In the genomic region with DNA sequence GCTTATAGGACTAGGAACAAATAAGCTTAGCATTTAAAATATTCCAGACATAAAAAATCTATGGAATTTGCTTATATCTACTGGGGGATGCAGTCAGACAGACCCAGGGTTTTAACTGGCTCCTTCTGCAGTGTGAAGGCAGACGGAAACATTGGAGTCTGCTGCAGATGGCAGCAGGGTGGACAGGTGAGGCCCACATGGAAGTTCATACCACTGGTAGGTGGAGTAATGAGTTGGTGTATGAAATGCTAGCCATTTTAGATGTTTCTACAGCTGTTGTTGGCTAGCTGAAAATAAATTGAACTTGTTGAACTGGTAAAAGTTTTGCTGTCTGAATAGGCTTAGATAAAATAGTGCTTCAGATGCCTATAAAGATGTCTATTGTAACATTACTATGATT, we compare ENCODE assay signal across 17 cellular contexts.
"Had no signal": no experiment of that assay in that cellular context is flagged by ENCODE, and none has a peak within 500 bp of the region (broad histone marks: within the 10 kb centered on the region; RNA-seq: fewer than 3 reads in every experiment).

No MANE protein-coding gene starts in this region.

- H3K4me3 ChIP-seq: coronary artery, testis had no signal

- H3K27me3 ChIP-seq: testis had no signal

- FAIRE-seq: TTC549 had no signal

- ATAC-seq: natural killer cell treated with Interleukin-12 subunit alpha and Interleukin-12 subunit beta and Interleukin-15 and Interleukin-18, amount 100 ng/mL, for 72 hours had no signal

- H3K4me3 Mint-ChIP-seq: activated naive CD8-positive, alpha-beta T cell; activated T-helper 1 cell treated with anti-CD3 and anti-CD28 coated beads, Interleukin-12 subunit alpha, Interleukin-12 subunit beta, Interleukin-2, Interleukin-4 antibody, amounts not matched to agents 30 ng/mL and 10 ng/mL and 1 ng/mL, durations not matched to agents 14 hours and 24 hours and 36 hours; immature natural killer cell; memory B cell; natural killer cell treated with Interleukin-12 subunit alpha and Interleukin-12 subunit beta and Interleukin-15 and Interleukin-18, amount 100 ng/mL, for 72 hours; stimulated activated naive CD8-positive, alpha-beta T cell treated with anti-CD3 and anti-CD28 coated beads, Interleukin-15, Interleukin-2, amounts not matched to agents 100 ng/mL and 50 ng/mL, for 24 hours; T-helper 2 cell treated with Interferon-gamma antibody and Interleukin-4, amounts not matched to agents 5 μg/mL and 100 μg/mL, for 36 hours had no signal

- H3K9me3 Mint-ChIP-seq: activated T-helper 1 cell treated with anti-CD3 and anti-CD28 coated beads, Interleukin-12 subunit alpha, Interleukin-12 subunit beta, Interleukin-2, Interleukin-4 antibody, amounts not matched to agents 30 ng/mL and 10 ng/mL and 1 ng/mL, durations not matched to agents 14 hours and 24 hours and 36 hours; memory B cell; natural killer cell treated with Interleukin-12 subunit alpha and Interleukin-12 subunit beta and Interleukin-15 and Interleukin-18, amount 100 ng/mL, for 72 hours; stimulated activated naive CD8-positive, alpha-beta T cell treated with anti-CD3 and anti-CD28 coated beads, Interleukin-15, Interleukin-2, amounts not matched to agents 100 ng/mL and 50 ng/mL, for 24 hours; T-helper 2 cell treated with Interferon-gamma antibody and Interleukin-4, amounts not matched to agents 5 μg/mL and 100 μg/mL, for 36 hours had no signal

- H3K9me3 ChIP-seq: SK-N-SH, testis had no signal

- H3K27me3 Mint-ChIP-seq: activated naive CD8-positive, alpha-beta T cell; memory B cell; stimulated activated naive CD8-positive, alpha-beta T cell treated with anti-CD3 and anti-CD28 coated beads, Interleukin-15, Interleukin-2, amounts not matched to agents 100 ng/mL and 50 ng/mL, for 24 hours had no signal

- H3K4me2 ChIP-seq: SK-N-SH had no signal

- DNase-seq: activated CD4-positive, alpha-beta T cell treated with anti-CD3 and anti-CD28 coated beads, Interleukin-2, amount 50 U/mL, for 4 hours; activated gamma-delta T cell treated with Interleukin-2 at 50 U/mL for 16 hours; central memory CD4-positive, alpha-beta T cell; foreskin melanocyte; head of caudate nucleus; immature natural killer cell; kidney glomerular epithelial cell; SK-N-SH; testis had no signal

- H3K36me3 Mint-ChIP-seq: immature natural killer cell; memory B cell; natural killer cell treated with Interleukin-12 subunit alpha and Interleukin-12 subunit beta and Interleukin-15 and Interleukin-18, amount 100 ng/mL, for 72 hours had no signal

- H3K27ac Mint-ChIP-seq: activated naive CD8-positive, alpha-beta T cell; activated T-helper 1 cell treated with anti-CD3 and anti-CD28 coated beads, Interleukin-12 subunit alpha, Interleukin-12 subunit beta, Interleukin-2, Interleukin-4 antibody, amounts not matched to agents 30 ng/mL and 10 ng/mL and 1 ng/mL, durations not matched to agents 14 hours and 24 hours and 36 hours; immature natural killer cell; memory B cell; natural killer cell treated with Interleukin-12 subunit alpha and Interleukin-12 subunit beta and Interleukin-15 and Interleukin-18, amount 100 ng/mL, for 72 hours; stimulated activated naive CD8-positive, alpha-beta T cell treated with anti-CD3 and anti-CD28 coated beads, Interleukin-15, Interleukin-2, amounts not matched to agents 100 ng/mL and 50 ng/mL, for 24 hours; T-helper 2 cell treated with Interferon-gamma antibody and Interleukin-4, amounts not matched to agents 5 μg/mL and 100 μg/mL, for 36 hours had no signal

- H3K9ac ChIP-seq: SK-N-SH had no signal
